13 cellular contexts compared by ENCODE assay signal in the genomic region with DNA sequence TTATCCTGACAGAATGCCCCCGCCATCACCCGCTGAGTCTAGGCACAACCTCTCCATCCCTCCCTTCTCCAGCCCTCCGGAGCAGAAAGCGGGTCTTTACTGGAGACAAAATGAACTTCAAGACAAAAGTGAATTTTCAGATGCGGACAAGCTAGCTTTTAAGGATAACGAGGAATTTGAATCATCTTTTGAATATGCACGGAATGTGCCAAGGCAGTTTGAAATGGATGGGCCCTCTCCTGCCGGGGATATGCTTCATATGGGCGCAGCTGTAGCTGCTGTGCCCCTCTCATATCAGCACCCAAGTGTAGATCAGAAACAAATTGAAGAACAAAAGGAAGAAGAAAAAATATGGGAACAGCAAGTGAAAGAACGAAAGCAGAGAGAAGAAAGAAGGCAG. TPM values are rescaled to one million over a fixed set of nuclear protein-coding genes. Genes with fewer than 3 reads are reported as not detected.
DNase-seq lines count a peak whose midpoint lies in the region; ATAC-seq and TF ChIP-seq lines count a peak whose summit lies in the region.
"Had no signal": no experiment of that assay in that cellular context is flagged by ENCODE, and none has a peak within 500 bp of the region (broad histone marks: within the 10 kb centered on the region; RNA-seq: fewer than 3 reads in every experiment).

No MANE protein-coding gene starts in this region.

- H3K9me2 ChIP-seq in GM23338 (ENCODE audit: insufficient read depth) = no peaks in the 10 kb centered on the region

- intact Hi-C loops in heart left ventricle (cut with DNase I) = no loop called here

- H2AFZ ChIP-seq in GM23338 = no peak overlapping the region

- 85 to 93% (median 90%) methylated on average over 10 of the region's 10 CpGs for WGBS in heart left ventricle, 4 donors

- no peak for ATAC-seq in GM23338
- ATAC-seq in heart left ventricle = no peak
- ATAC-seq: HepG2 had no signal

- H3K4me3 Mint-ChIP-seq in GM23338 (no peak overlapping the region), mesothelial cell of epicardium (no peak overlapping the region)
- H3K4me3 Mint-ChIP-seq: CD8-positive, alpha-beta memory T cell; H9 had no signal

- DNase-seq in GM23338 (ENCODE audit: low spot score) = peak; percentile 7
- peak; percentile 29 for DNase-seq in astrocyte of the hippocampus (ENCODE audit: low read depth, low spot score)
- DNase-seq in mesothelial cell of epicardium (ENCODE audit: low spot score in 2 of 2, unreplicated experiment in 2 of 2) = no peak
- DNase-seq in HuH-7 (ENCODE audit: low spot score) = no peak
- DNase-seq in NCI-H748 treated with DMSO at 0.1 percent for 48 hours (lab: John Stamatoyannopoulos, UW) = no peak
- no peak for DNase-seq in heart left ventricle
- DNase-seq in NCI-H1048 (lab: John Stamatoyannopoulos, UW) = no peak
- DNase-seq: Caco-2; CD8-positive, alpha-beta memory T cell; DND-41; GOT3; H9 had no signal

- H3K27me3 ChIP-seq in GM23338 (ENCODE audit: insufficient read depth) (no peaks in the 10 kb centered on the region), heart left ventricle (no peaks in the 10 kb centered on the region)

- H3F3A ChIP-seq in GM23338 (replicated peaks; ENCODE audit: low read depth) = no peaks in the 10 kb centered on the region

- no peak overlapping the region for H3K4me2 ChIP-seq in GM23338

- H3K27ac Mint-ChIP-seq in GM23338 = no peak overlapping the region
- H3K27ac Mint-ChIP-seq in mesothelial cell of epicardium = peak overlapping the region; percentile 68

- no peaks in the 10 kb centered on the region; the same call in 1 of the 2 replicates for H3K36me3 ChIP-seq in GM23338 (ENCODE audit: insufficient read depth)
- peaks cover 0 to 92% (median 57%) of the 10 kb centered on the region in 9 donors for H3K36me3 ChIP-seq in heart left ventricle

- H3K4me1 ChIP-seq in GM23338 (ENCODE audit: insufficient read depth) (peaks cover 5% of the 10 kb centered on the region; the same call in 1 of the 2 replicates), heart left ventricle (peaks cover 0 to 12% (median 0%) of the 10 kb centered on the region in 12 donors)
- H3K4me1 ChIP-seq: Caco-2 had no signal

- no peak overlapping the region for H3K4me3 ChIP-seq in GM23338
- no peak overlapping the region for H3K4me3 ChIP-seq in heart left ventricle

- no peaks in the 10 kb centered on the region for H4K20me1 ChIP-seq in GM23338 (replicated peaks; ENCODE audit: insufficient read depth)

- H3K4me1 Mint-ChIP-seq in GM23338 = peaks cover 7% of the 10 kb centered on the region
- peaks cover 7% of the 10 kb centered on the region for H3K4me1 Mint-ChIP-seq in mesothelial cell of epicardium
- H3K4me1 Mint-ChIP-seq: H9 had no signal

- no peak overlapping the region for H3K27ac ChIP-seq in GM23338 (ENCODE audit: low read depth)
- H3K27ac ChIP-seq in heart left ventricle = no peak overlapping the region

- no peaks in the 10 kb centered on the region for H3K9me3 ChIP-seq in heart left ventricle
- H3K9me3 ChIP-seq: Caco-2 had no signal

- TF ChIP-seq POLR2A in heart left ventricle (IDR thresholded peaks at IDR 0.05) = no peak

- no peaks in the 10 kb centered on the region for H3K9me3 Mint-ChIP-seq in GM23338
- H3K9me3 Mint-ChIP-seq in mesothelial cell of epicardium = no peaks in the 10 kb centered on the region
- H3K9me3 Mint-ChIP-seq: CD8-positive, alpha-beta memory T cell; H9 had no signal

- H3K36me3 Mint-ChIP-seq in GM23338 (ENCODE audit: low read depth) (no peaks in the 10 kb centered on the region), mesothelial cell of epicardium (peaks cover 30% of the 10 kb centered on the region)

- TF ChIP-seq CTCF in GM23338 (conservative IDR thresholded peaks at IDR 0.05; ENCODE audit: low read depth in 2 of 2) (no peak), mesothelial cell of epicardium (IDR thresholded peaks at IDR 0.05; ENCODE audit: unreplicated experiment) (no peak), heart left ventricle (IDR thresholded peaks at IDR 0.05) (no peak)

- H3K27me3 Mint-ChIP-seq in GM23338 (ENCODE audit: insufficient read depth, low read depth, poor library complexity) (no peaks in the 10 kb centered on the region), mesothelial cell of epicardium (ENCODE audit: low read depth) (no peaks in the 10 kb centered on the region)
- H3K27me3 Mint-ChIP-seq: CD8-positive, alpha-beta memory T cell had no signal

- H3K79me2 ChIP-seq in GM23338 (replicated peaks; ENCODE audit: insufficient read depth) = no peaks in the 10 kb centered on the region

TF ChIP-seq in GM23338, 12 proteins besides CTCF, POLR2A, EP300 and RAD21 (continues in another document):
- no peak for TF ChIP-seq EZH2 (IDR thresholded peaks at IDR 0.05; ENCODE audit: low read depth, unreplicated experiment)
- TF ChIP-seq EZH2phosphoT487 (IDR thresholded peaks at IDR 0.05; ENCODE audit: unreplicated experiment) = no peak
- TF ChIP-seq ZNF331 (CRISPR knock-in tag; IDR thresholded peaks at IDR 0.05; ENCODE audit: low read depth) = no peak
- no peak for TF ChIP-seq POLR2AphosphoS5 (IDR thresholded peaks at IDR 0.05; ENCODE audit: low read depth)
- TF ChIP-seq JUNB (IDR thresholded peaks at IDR 0.05; ENCODE audit: unreplicated experiment) = no peak
- TF ChIP-seq, protein P1, sequence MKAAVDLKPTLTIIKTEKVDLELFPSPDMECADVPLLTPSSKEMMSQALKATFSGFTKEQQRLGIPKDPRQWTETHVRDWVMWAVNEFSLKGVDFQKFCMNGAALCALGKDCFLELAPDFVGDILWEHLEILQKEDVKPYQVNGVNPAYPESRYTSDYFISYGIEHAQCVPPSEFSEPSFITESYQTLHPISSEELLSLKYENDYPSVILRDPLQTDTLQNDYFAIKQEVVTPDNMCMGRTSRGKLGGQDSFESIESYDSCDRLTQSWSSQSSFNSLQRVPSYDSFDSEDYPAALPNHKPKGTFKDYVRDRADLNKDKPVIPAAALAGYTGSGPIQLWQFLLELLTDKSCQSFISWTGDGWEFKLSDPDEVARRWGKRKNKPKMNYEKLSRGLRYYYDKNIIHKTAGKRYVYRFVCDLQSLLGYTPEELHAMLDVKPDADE (IDR thresholded peaks at IDR 0.05) = no peak
- no peak for TF ChIP-seq NANOG (IDR thresholded peaks at IDR 0.05; ENCODE audit: borderline replicate concordance)
- TF ChIP-seq CREB1 (CRISPR knock-in tag; IDR thresholded peaks at IDR 0.05; ENCODE audit: low read depth) = no peak

RNA-seq across cellular contexts. Expression of a gene that starts 37.5 kb away (rescaled TPM):
- 6.6 and 8.3 TPM in 2 replicates for total RNA-seq in GM23338 (2014; rRNA removed; shearing (Covaris generic))
- polyA plus RNA-seq in GM23338 (2016; fragmentation: Nextera tagmentation; extraction: Ambion mirVana) (2.4 and 5.1 TPM in 2 replicates), heart left ventricle (1 to 10 TPM; 2.6 TPM)
- total RNA-seq in mesothelial cell of epicardium (31.0 to 33.8 TPM (median 32.3 TPM) in 3 replicates), heart left ventricle (10 to 100 TPM in 5 of 9 donors, 1 to 10 TPM in 4; 6.7 to 13.2 (median 10.4) TPM)

Comparison
In these comparisons a context has a peak if more than half of its experiments do, and no peak if none do; other contexts are left out.
1. DNase-seq: peak in GM23338 (single experiment) and astrocyte of the hippocampus (single experiment); none in mesothelial cell of epicardium (0 of 2), HuH-7 (single experiment), NCI-H748 treated with DMSO at 0.1 percent for 48 hours (single experiment), heart left ventricle (0 of 5) and NCI-H1048 (single experiment).